1 cellular context compared by ENCODE assay signal in genomic region chr9:105118646-105119045, GRCh38.
TF ChIP-seq lines count a peak whose summit lies in the region.

No MANE protein-coding gene starts in this region.

TF ChIP-seq in IMR-90, 13 proteins besides CTCF, POLR2A, EP300 and RAD21 (continued from another document):
- TF ChIP-seq MAZ (IDR thresholded peaks at IDR 0.05; ENCODE audit: borderline replicate concordance, low read depth, low read length) (no peak), CEBPB (IDR thresholded peaks at IDR 0.05; ENCODE audit: low read depth, low read length) (no peak), FOS (IDR thresholded peaks at IDR 0.05; ENCODE audit: low read depth, low read length) (no peak), USF2 (IDR thresholded peaks at IDR 0.05; ENCODE audit: low read depth, low read length) (no peak)
